Comparison of ENCODE assay signal across 9 cellular contexts in genomic region chr2:100242891-100243670, GRCh38.
DNase-seq lines count a peak whose midpoint lies in the region; ATAC-seq and TF ChIP-seq lines count a peak whose summit lies in the region.
"Had no signal": no experiment of that assay in that cellular context is flagged by ENCODE, and none has a peak within 500 bp of the region (broad histone marks: within the 10 kb centered on the region; RNA-seq: fewer than 3 reads in every experiment).

No MANE protein-coding gene starts in this region.

- no peak overlapping the region for H3K9ac ChIP-seq in GM23248

- POLR2A ChIA-PET in activated CD8-positive, alpha-beta T cell treated with anti-CD3 and anti-CD28 coated beads for 36 hours (lab: Charles Lee): no interaction called here
- POLR2A ChIA-PET in naive thymus-derived CD4-positive, alpha-beta T cell (lab: Charles Lee): no interaction called here

- no peaks in the 10 kb centered on the region for H3K36me3 ChIP-seq in GM23248 (ENCODE audit: low read depth)
- no peaks in the 10 kb centered on the region for H3K36me3 ChIP-seq in esophagus muscularis mucosa
- no peaks in the 10 kb centered on the region for H3K36me3 ChIP-seq in naive thymus-derived CD4-positive, alpha-beta T cell (ENCODE audit: control insufficient read depth in 2 of 3, insufficient read depth in 3 of 3, low read length in 3 of 3)
- no peaks in the 10 kb centered on the region for H3K36me3 ChIP-seq in transverse colon

- no peak overlapping the region for H3K27ac Mint-ChIP-seq in activated CD8-positive, alpha-beta T cell treated with anti-CD3 and anti-CD28 coated beads for 36 hours
- H3K27ac Mint-ChIP-seq in naive thymus-derived CD4-positive, alpha-beta T cell: no peak overlapping the region
- H3K27ac Mint-ChIP-seq: stimulated activated naive CD8-positive, alpha-beta T cell treated with anti-CD3 and anti-CD28 coated beads, Interleukin-15, Interleukin-2, amounts not matched to agents 100 ng/mL and 50 ng/mL, for 24 hours had no signal

- no peaks in the 10 kb centered on the region for H3K9me2 ChIP-seq in GM23248 (ENCODE audit: insufficient read depth)

- H3K9me3 ChIP-seq in GM23248 (ENCODE audit: low read depth) (no peaks in the 10 kb centered on the region), esophagus muscularis mucosa (no peaks in the 10 kb centered on the region), transverse colon (no peaks in the 10 kb centered on the region)
- no peaks in the 10 kb centered on the region for H3K9me3 ChIP-seq in naive thymus-derived CD4-positive, alpha-beta T cell (ENCODE audit: control insufficient read depth in 2 of 3, low read length in 3 of 3)

- H3K9me3 Mint-ChIP-seq in activated CD8-positive, alpha-beta T cell treated with anti-CD3 and anti-CD28 coated beads for 36 hours: no peaks in the 10 kb centered on the region
- H3K9me3 Mint-ChIP-seq in naive thymus-derived CD4-positive, alpha-beta T cell: no peaks in the 10 kb centered on the region
- H3K9me3 Mint-ChIP-seq: stimulated activated naive CD8-positive, alpha-beta T cell treated with anti-CD3 and anti-CD28 coated beads, Interleukin-15, Interleukin-2, amounts not matched to agents 100 ng/mL and 50 ng/mL, for 24 hours had no signal

- H3K27me3 ChIP-seq in GM23248 (replicated peaks; ENCODE audit: insufficient read depth) (peaks cover 4% of the 10 kb centered on the region), esophagus muscularis mucosa (no peaks in the 10 kb centered on the region), transverse colon (no peaks in the 10 kb centered on the region)
- no peaks in the 10 kb centered on the region for H3K27me3 ChIP-seq in naive thymus-derived CD4-positive, alpha-beta T cell (ENCODE audit: control insufficient read depth in 2 of 2, insufficient read depth in 2 of 2, low read length in 2 of 2)

- TF ChIP-seq POLR2A in esophagus muscularis mucosa (IDR thresholded peaks at IDR 0.05; ENCODE audit: low read depth) (no peak), transverse colon (IDR thresholded peaks at IDR 0.05) (no peak)

- DNase-seq in D341Med (ENCODE audit: low spot score) (peak; percentile 61), GM23248 (peak; percentile 75), NCI-H2227 treated with DMSO at 0.1 percent for 48 hours (lab: John Stamatoyannopoulos, UW) (peak; percentile 15), esophagus muscularis mucosa (ENCODE audit: extremely low spot score) (no peak), transverse colon (peak; percentile 61), NCI-H1436 (lab: John Stamatoyannopoulos, UW) (no peak)
- peak; percentile 72 for DNase-seq in activated CD8-positive, alpha-beta T cell treated with anti-CD3 and anti-CD28 coated beads for 36 hours
- peak in 6 of 9 donors; percentile 17 to 48 (median 43) for DNase-seq in naive thymus-derived CD4-positive, alpha-beta T cell

- peaks cover 5% of the 10 kb centered on the region for H3K27me3 Mint-ChIP-seq in activated CD8-positive, alpha-beta T cell treated with anti-CD3 and anti-CD28 coated beads for 36 hours
- H3K27me3 Mint-ChIP-seq in naive thymus-derived CD4-positive, alpha-beta T cell: peaks cover 0 to 9% (median 4%) of the 10 kb centered on the region in 5 donors

- intact Hi-C loops in activated CD8-positive, alpha-beta T cell treated with anti-CD3 and anti-CD28 coated beads for 36 hours (cut with micrococcal nuclease): loop anchor here (2.0 to 5.0 kb wide), 2 partner anchors 426 to 684 kb away; no protein-coding TSS in a partner anchor
- intact Hi-C loops in esophagus muscularis mucosa (cut with DNase I) (loop anchor here (2.0 to 10.0 kb wide), 2 partner anchors 228 to 684 kb away; no protein-coding TSS in a partner anchor), transverse colon (cut with DNase I; ENCODE audit: low total_unique reads) (loop anchor here (5.0 kb wide), 1 partner anchor 686 kb away; no protein-coding TSS in a partner anchor)
- intact Hi-C loops in naive thymus-derived CD4-positive, alpha-beta T cell (cut with micrococcal nuclease): loop anchor here (1.0 to 10.0 kb wide), 3 partner anchors 128 to 684 kb away; no protein-coding TSS in a partner anchor

- CTCF ChIA-PET in activated CD8-positive, alpha-beta T cell treated with anti-CD3 and anti-CD28 coated beads for 36 hours (lab: Charles Lee): interaction anchor here (0.7 to 1.5 kb wide), 3 partner anchors 24 to 683 kb away, joined by 3 to 5 read pairs (median 4); no protein-coding TSS in a partner anchor
- CTCF ChIA-PET in naive thymus-derived CD4-positive, alpha-beta T cell (lab: Charles Lee): interaction anchor here (2.3 kb wide), 1 partner anchor 682 kb away, joined by 8 read pairs; no protein-coding TSS in a partner anchor

- H3K79me2 ChIP-seq in GM23248 (ENCODE audit: insufficient read depth): no peaks in the 10 kb centered on the region

- TF ChIP-seq EP300 in esophagus muscularis mucosa (IDR thresholded peaks at IDR 0.05) (no peak), transverse colon (IDR thresholded peaks at IDR 0.05; ENCODE audit: low read depth) (no peak)

- H2AFZ ChIP-seq in GM23248: no peak overlapping the region

- H3K27ac ChIP-seq in GM23248 (no peak overlapping the region), esophagus muscularis mucosa (replicated peaks in 1 of 4) (no peak overlapping the region), transverse colon (no peak overlapping the region)
- no peak overlapping the region for H3K27ac ChIP-seq in naive thymus-derived CD4-positive, alpha-beta T cell (ENCODE audit: low read depth, low read length)

- 0 out of 2 replicates have a peak, but pooled peaks cover 13% of the 10 kb centered on the region for H3F3A ChIP-seq in GM23248 (ENCODE audit: insufficient read depth)

- TF ChIP-seq CTCF in activated CD8-positive, alpha-beta T cell treated with anti-CD3 and anti-CD28 coated beads for 36 hours (IDR thresholded peaks at IDR 0.05): peak; percentile 69
- peak; percentile 76 to 79 (median 76) for TF ChIP-seq CTCF in esophagus muscularis mucosa (IDR thresholded peaks at IDR 0.05)
- TF ChIP-seq CTCF in transverse colon (IDR thresholded peaks at IDR 0.05): peak; percentile 56 to 67 (median 59)

- ATAC-seq in activated CD8-positive, alpha-beta T cell treated with anti-CD3 and anti-CD28 coated beads for 36 hours: peak; percentile 70
- ATAC-seq in naive thymus-derived CD4-positive, alpha-beta T cell: peak; percentile 56

- H3K36me3 Mint-ChIP-seq in activated CD8-positive, alpha-beta T cell treated with anti-CD3 and anti-CD28 coated beads for 36 hours (ENCODE audit: low read depth): no peaks in the 10 kb centered on the region
- H3K36me3 Mint-ChIP-seq in naive thymus-derived CD4-positive, alpha-beta T cell: no peaks in the 10 kb centered on the region

- in situ Hi-C loops in GM23248 (cut with MboI): loop anchor here (5.0 kb wide), 1 partner anchor 526 kb away; no protein-coding TSS in a partner anchor
- in situ Hi-C loops in transverse colon (cut with MboI; ENCODE audit: low pct_ligation_motif_present in 1 of 4, low pct_unique_long_range_greater_than_20kb in 1 of 4, low sequenced_read_pairs in 3 of 4): loop anchor here in 2 of 4 donors (10.0 to 25.0 kb wide), 2 partner anchors 431 to 688 kb away; no protein-coding TSS in a partner anchor

- H3K4me3 Mint-ChIP-seq in activated CD8-positive, alpha-beta T cell treated with anti-CD3 and anti-CD28 coated beads for 36 hours: no peak overlapping the region
- no peak overlapping the region for H3K4me3 Mint-ChIP-seq in naive thymus-derived CD4-positive, alpha-beta T cell
- H3K4me3 Mint-ChIP-seq: stimulated activated naive CD8-positive, alpha-beta T cell treated with anti-CD3 and anti-CD28 coated beads, Interleukin-15, Interleukin-2, amounts not matched to agents 100 ng/mL and 50 ng/mL, for 24 hours had no signal

- H3K4me1 ChIP-seq in GM23248 (ENCODE audit: insufficient read depth) (peaks cover 9% of the 10 kb centered on the region), esophagus muscularis mucosa (peaks cover 6 to 18% (median 7%) of the 10 kb centered on the region in 4 donors), transverse colon (peaks cover 0 to 3% (median 0%) of the 10 kb centered on the region in 4 donors)
- H3K4me1 ChIP-seq in naive thymus-derived CD4-positive, alpha-beta T cell (ENCODE audit: control insufficient read depth in 2 of 2, insufficient read depth in 2 of 2, low read length in 2 of 2): no peaks in the 10 kb centered on the region

- H3K4me1 Mint-ChIP-seq in activated CD8-positive, alpha-beta T cell treated with anti-CD3 and anti-CD28 coated beads for 36 hours (ENCODE audit: low read depth): no peaks in the 10 kb centered on the region
- H3K4me1 Mint-ChIP-seq in naive thymus-derived CD4-positive, alpha-beta T cell: no peaks in the 10 kb centered on the region

- WGBS in GM23248 (ENCODE audit: low coverage in 1 of 2, low lambda C conversion rate in 2 of 2, missing lambda C conversion rate in 2 of 2), 2 experiments: 35 to 37% methylated on average over 6 of the region's 6 CpGs
- WGBS in esophagus muscularis mucosa: 62% methylated on average over 4 of the region's 6 CpGs
- WGBS in transverse colon (ENCODE audit: low coverage in 1 of 2), 2 donors: 49% methylated on average over 6 of the region's 6 CpGs; no CpG with 5 or more reads in 1 of the 2 donors

- H3K4me3 ChIP-seq in GM23248: no peak overlapping the region
- no peak overlapping the region for H3K4me3 ChIP-seq in esophagus muscularis mucosa
- H3K4me3 ChIP-seq in naive thymus-derived CD4-positive, alpha-beta T cell (ENCODE audit: low read length): no peak overlapping the region
- no peak overlapping the region for H3K4me3 ChIP-seq in transverse colon

- H3K4me2 ChIP-seq in GM23248 (ENCODE audit: unreplicated experiment): no peak overlapping the region

- H4K20me1 ChIP-seq in GM23248 (ENCODE audit: insufficient read depth): no peaks in the 10 kb centered on the region

Comparison
In these comparisons a context has a peak if more than half of its experiments do, and no peak if none do; other contexts are left out.
1. DNase-seq: peak in D341Med (single experiment), GM23248 (single experiment), NCI-H2227 treated with DMSO at 0.1 percent for 48 hours (single experiment), activated CD8-positive, alpha-beta T cell treated with anti-CD3 and anti-CD28 coated beads for 36 hours (single experiment), naive thymus-derived CD4-positive, alpha-beta T cell (6 of 9) and transverse colon (single experiment); none in esophagus muscularis mucosa (single experiment) and NCI-H1436 (single experiment).
2. Peak in every context shown above with its lines, with median percentiles within 50 percentile points of each other: CTCF ChIP-seq.